ENCODE assay signal across 10 cellular contexts in the genomic region with DNA sequence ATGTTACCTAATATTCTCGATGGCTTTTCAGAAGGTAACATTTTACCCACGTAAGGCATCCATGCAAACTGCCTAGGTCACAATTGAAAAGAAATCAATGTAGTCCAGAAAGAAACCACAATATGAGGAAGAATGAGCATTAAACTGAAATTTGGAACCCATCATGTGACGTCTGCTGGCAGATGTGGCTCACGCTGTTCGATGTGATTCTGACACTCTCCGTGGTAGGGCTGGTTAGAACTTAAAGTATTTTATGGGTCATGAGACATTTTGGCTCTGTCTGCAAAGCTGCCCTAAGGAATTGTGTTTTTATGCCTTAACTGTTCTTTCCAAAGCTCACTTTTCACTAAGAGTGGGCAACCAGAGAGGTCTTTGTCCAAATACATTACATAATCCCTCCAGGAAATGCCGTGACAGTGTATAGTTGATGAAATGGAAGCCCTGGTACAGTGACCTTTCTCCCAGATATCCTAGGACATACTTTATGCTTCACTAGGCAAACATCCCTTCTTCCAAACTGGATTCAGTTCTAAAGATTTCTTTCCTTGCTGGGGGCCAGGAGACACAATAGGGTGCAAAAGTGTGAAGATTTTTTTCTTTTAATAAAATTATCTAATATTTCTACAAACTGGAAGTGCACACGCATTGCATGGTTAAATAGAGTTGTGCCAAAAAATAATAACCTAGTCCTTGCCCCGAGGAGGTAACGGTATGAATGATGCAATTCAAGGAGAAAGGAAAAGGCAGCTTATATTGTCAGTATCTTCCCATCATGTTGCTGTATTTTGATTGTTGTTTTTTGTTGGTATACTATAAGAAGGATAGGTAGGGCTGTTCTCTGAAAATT.
DNase-seq lines count a peak whose midpoint lies in the region; FAIRE-seq and TF ChIP-seq lines count a peak whose summit lies in the region.
"Had no signal": no experiment of that assay in that cellular context is flagged by ENCODE, and none has a peak within 500 bp of the region (broad histone marks: within the 10 kb centered on the region; RNA-seq: fewer than 3 reads in every experiment).

No MANE protein-coding gene starts in this region.

- no peak overlapping the region for H3K4me3 Mint-ChIP-seq in type B pancreatic cell
- no peak overlapping the region for H3K4me3 Mint-ChIP-seq in activated naive CD8-positive, alpha-beta T cell treated with anti-CD3 and anti-CD28 coated beads for 36 hours

- peak overlapping the region in 1 of 3 donors; percentile 17 for H3K4me3 ChIP-seq in breast epithelium

- H3K27me3 ChIP-seq in breast epithelium: no peaks in the 10 kb centered on the region

- peaks cover 0 to 6% of the 10 kb centered on the region in 2 donors for H3K4me1 ChIP-seq in breast epithelium

- H3K27me3 Mint-ChIP-seq in type B pancreatic cell: no peaks in the 10 kb centered on the region
- H3K27me3 Mint-ChIP-seq in activated naive CD8-positive, alpha-beta T cell treated with anti-CD3 and anti-CD28 coated beads for 36 hours: no peaks in the 10 kb centered on the region

- no peak for TF ChIP-seq POLR2A in breast epithelium (IDR thresholded peaks at IDR 0.05)

- FAIRE-seq in frontal cortex (lab: Jason Lieb, UNC): no peak

- H3K36me3 ChIP-seq in breast epithelium: no peaks in the 10 kb centered on the region

- DNase-seq in NOMO-1 treated with DMSO at 0.1 percent for 48 hours (lab: John Stamatoyannopoulos, UW; ENCODE audit: unreplicated experiment) (peak; percentile 25), NOMO-1 treated with dmso at 0.1 percent for 144 hours (lab: John Stamatoyannopoulos, UW; ENCODE audit: unreplicated experiment) (no peak), breast epithelium (ENCODE audit: low spot score in 2 of 2) (no peak), kidney tubule cell (ENCODE audit: low spot score) (peak; percentile 54), type B pancreatic cell (ENCODE audit: extremely low spot score, unreplicated experiment) (no peak), frontal cortex (ENCODE audit: low spot score in 2 of 2) (no peak)
- no peak for DNase-seq in effector CD4-positive, alpha-beta T cell
- DNase-seq in activated naive CD8-positive, alpha-beta T cell treated with anti-CD3 and anti-CD28 coated beads for 36 hours: no peak
- DNase-seq: NCI-H2107 had no signal

- H3K36me3 Mint-ChIP-seq in type B pancreatic cell: no peaks in the 10 kb centered on the region
- H3K36me3 Mint-ChIP-seq in activated naive CD8-positive, alpha-beta T cell treated with anti-CD3 and anti-CD28 coated beads for 36 hours: no peaks in the 10 kb centered on the region

- H3K27ac Mint-ChIP-seq in type B pancreatic cell: peak overlapping the region; percentile 33
- H3K27ac Mint-ChIP-seq in activated naive CD8-positive, alpha-beta T cell treated with anti-CD3 and anti-CD28 coated beads for 36 hours: no peak overlapping the region
- H3K27ac Mint-ChIP-seq: activated T-helper 2 cell treated with anti-CD3 and anti-CD28 coated beads, Interferon-gamma antibody, Interleukin-2, Interleukin-4, amounts not matched to agents 10 μg/mL and 5 μg/mL and 100 μg/mL, durations not matched to agents 14 hours and 24 hours and 36 hours had no signal

- peaks cover 36% of the 10 kb centered on the region for H3K4me1 Mint-ChIP-seq in type B pancreatic cell (ENCODE audit: unreplicated experiment)
- H3K4me1 Mint-ChIP-seq in activated naive CD8-positive, alpha-beta T cell treated with anti-CD3 and anti-CD28 coated beads for 36 hours: no peaks in the 10 kb centered on the region

- peaks cover 7% of the 10 kb centered on the region for H3K9me3 Mint-ChIP-seq in type B pancreatic cell
- no peaks in the 10 kb centered on the region for H3K9me3 Mint-ChIP-seq in activated naive CD8-positive, alpha-beta T cell treated with anti-CD3 and anti-CD28 coated beads for 36 hours
- H3K9me3 Mint-ChIP-seq: activated T-helper 2 cell treated with anti-CD3 and anti-CD28 coated beads, Interferon-gamma antibody, Interleukin-2, Interleukin-4, amounts not matched to agents 10 μg/mL and 5 μg/mL and 100 μg/mL, durations not matched to agents 14 hours and 24 hours and 36 hours had no signal

- peak overlapping the region; percentile 43 to 61 for H3K27ac ChIP-seq in breast epithelium

- TF ChIP-seq CTCF in breast epithelium (IDR thresholded peaks at IDR 0.05) (no peak), type B pancreatic cell (conservative IDR thresholded peaks at IDR 0.05) (no peak)

- intact Hi-C loops in breast epithelium (cut with DNase I; ENCODE audit: low total_unique reads): no loop called here

- no peaks in the 10 kb centered on the region for H3K9me3 ChIP-seq in breast epithelium

Comparison
In these comparisons a context has a peak if more than half of its experiments do, and no peak if none do; other contexts are left out.
1. DNase-seq: peak in NOMO-1 treated with DMSO at 0.1 percent for 48 hours (single experiment) and kidney tubule cell (single experiment); none in NOMO-1 treated with dmso at 0.1 percent for 144 hours (single experiment), breast epithelium (0 of 2), type B pancreatic cell (single experiment), effector CD4-positive, alpha-beta T cell (single experiment), activated naive CD8-positive, alpha-beta T cell treated with anti-CD3 and anti-CD28 coated beads for 36 hours (single experiment) and frontal cortex (0 of 2).